Comparison of ENCODE assay signal across 13 cellular contexts in genomic region chr17:55693244-55694216, GRCh38. TPM values are rescaled to one million over a fixed set of nuclear protein-coding genes. Genes with fewer than 3 reads are reported as not detected.
DNase-seq lines count a peak whose midpoint lies in the region; ATAC-seq, FAIRE-seq and TF ChIP-seq lines count a peak whose summit lies in the region.
"Had no signal": no experiment of that assay in that cellular context is flagged by ENCODE, and none has a peak within 500 bp of the region (broad histone marks: within the 10 kb centered on the region; RNA-seq: fewer than 3 reads in every experiment).

No MANE protein-coding gene starts in this region.

- H3K27ac ChIP-seq in left lung (peak overlapping the region in 1 of 2 donors; percentile 58), upper lobe of left lung (peak overlapping the region in 3 of 4 donors; percentile 5 to 53 (median 35))
- no peak overlapping the region for H3K27ac ChIP-seq in CD8-positive, alpha-beta memory T cell (ENCODE audit: low read depth, low read length)
- H3K27ac ChIP-seq: VCaP had no signal

- no peaks in the 10 kb centered on the region for H3K4me1 Mint-ChIP-seq in CD8-positive, alpha-beta memory T cell

- no peak for TF ChIP-seq CTCF in bronchial epithelial cell (IDR thresholded peaks at IDR 0.05; ENCODE audit: insufficient read depth, low read length, severe bottlenecking)
- no peak for TF ChIP-seq CTCF in left lung (IDR thresholded peaks at IDR 0.05)
- TF ChIP-seq CTCF in upper lobe of left lung (IDR thresholded peaks at IDR 0.05): no peak

- FAIRE-seq in bronchial epithelial cell (lab: Jason Lieb, UNC): no peak

- no peaks in the 10 kb centered on the region for H3K36me3 ChIP-seq in bronchial epithelial cell (ENCODE audit: control insufficient read depth, insufficient read depth, low read length)
- no peaks in the 10 kb centered on the region for H3K36me3 ChIP-seq in left lung
- H3K36me3 ChIP-seq in upper lobe of left lung: no peaks in the 10 kb centered on the region
- H3K36me3 ChIP-seq in CD8-positive, alpha-beta memory T cell (ENCODE audit: insufficient read depth, low read length): no peaks in the 10 kb centered on the region

- intact Hi-C loops in left lung (cut with DNase I): no loop called here

- H3K27me3 ChIP-seq in bronchial epithelial cell (ENCODE audit: control insufficient read depth, insufficient read depth, low read length): peaks cover 2% of the 10 kb centered on the region
- no peaks in the 10 kb centered on the region for H3K27me3 ChIP-seq in left lung
- no peaks in the 10 kb centered on the region for H3K27me3 ChIP-seq in upper lobe of left lung
- H3K27me3 ChIP-seq in CD8-positive, alpha-beta memory T cell (ENCODE audit: insufficient read depth, low read length, poor library complexity, severe bottlenecking): no peaks in the 10 kb centered on the region

- H3K27ac Mint-ChIP-seq in CD8-positive, alpha-beta memory T cell: no peak overlapping the region
- H3K27ac Mint-ChIP-seq: brain had no signal

- H3K4me1 ChIP-seq in left lung (peaks cover 4 to 35% of the 10 kb centered on the region in 2 donors), upper lobe of left lung (peaks cover 9 to 26% (median 16%) of the 10 kb centered on the region in 4 donors)
- no peaks in the 10 kb centered on the region for H3K4me1 ChIP-seq in CD8-positive, alpha-beta memory T cell (ENCODE audit: insufficient read depth, low read length)

- TF ChIP-seq EP300 in upper lobe of left lung (IDR thresholded peaks at IDR 0.05): no peak

- POLR2A ChIA-PET in CD8-positive, alpha-beta memory T cell (lab: Charles Lee): no interaction called here

- H3K9me3 ChIP-seq in left lung: no peaks in the 10 kb centered on the region
- no peaks in the 10 kb centered on the region for H3K9me3 ChIP-seq in upper lobe of left lung
- no peaks in the 10 kb centered on the region for H3K9me3 ChIP-seq in CD8-positive, alpha-beta memory T cell (ENCODE audit: low read length)

- CTCF ChIA-PET in CD8-positive, alpha-beta memory T cell (lab: Charles Lee): no interaction called here

- peaks cover 8 to 22% of the 10 kb centered on the region in 2 donors for H3K27me3 Mint-ChIP-seq in CD8-positive, alpha-beta memory T cell

- H3K9me3 Mint-ChIP-seq in CD8-positive, alpha-beta memory T cell: no peaks in the 10 kb centered on the region
- H3K9me3 Mint-ChIP-seq: brain had no signal

- H3K4me3 Mint-ChIP-seq in CD8-positive, alpha-beta memory T cell: no peak overlapping the region
- H3K4me3 Mint-ChIP-seq: brain had no signal

- 47 to 57% methylated on average over 3 to 5 of the region's 5 CpGs for WGBS in upper lobe of left lung, 2 donors

- no peaks in the 10 kb centered on the region for H3K36me3 Mint-ChIP-seq in CD8-positive, alpha-beta memory T cell
- H3K36me3 Mint-ChIP-seq: brain had no signal

- no peak for TF ChIP-seq POLR2A in upper lobe of left lung (IDR thresholded peaks at IDR 0.05)

- H3K4me3 ChIP-seq in bronchial epithelial cell (ENCODE audit: low read depth, low read length) (no peak overlapping the region), left lung (no peak overlapping the region), upper lobe of left lung (no peak overlapping the region)
- no peak overlapping the region for H3K4me3 ChIP-seq in CD8-positive, alpha-beta memory T cell (ENCODE audit: low read length)

- ATAC-seq in left lung (peak; percentile 71), upper lobe of left lung (ENCODE audit: low FRiP score in 2 of 2) (peak; percentile 55 to 78), HG03039 (IDR thresholded peaks at IDR 0.05; ENCODE audit: unreplicated experiment) (no peak)

- DNase-seq in DMS153 (lab: John Stamatoyannopoulos, UW) (peak; percentile 12), DMS153 treated with DMSO at 0.1 percent for 48 hours (lab: John Stamatoyannopoulos, UW; ENCODE audit: unreplicated experiment) (no peak), bronchial epithelial cell (ENCODE audit: low read depth) (peak; percentile 29), left lung (no peak), upper lobe of left lung (peak in 1 of 2 donors; percentile 25), ecto neural progenitor cell (ENCODE audit: low spot score) (no peak)
- DNase-seq in CD8-positive, alpha-beta memory T cell: no peak
- DNase-seq: 8988T, mammary epithelial cell, NCI-H2171 treated with DMSO at 0.1 percent for 48 hours had no signal

RNA-seq across cellular contexts. Expression of gene TMEM100, which starts 29.1 kb away (rescaled TPM):
- total RNA-seq in bronchial epithelial cell (not detected in 2 replicates), left lung (100 to 1,000 TPM in 1 of 2 donors, 10 to 100 TPM in 1; 63.1 to 164 TPM), upper lobe of left lung (100 to 1,000 TPM in 5 of 6 donors, 10 to 100 TPM in 1; 89.1 to 195 (median 142) TPM)
- total RNA-seq in CD8-positive, alpha-beta memory T cell: not detected
- polyA plus RNA-seq in CD8-positive, alpha-beta memory T cell: not detected

RNA-seq across cellular contexts. Expression of gene PCTP, which starts 57.3 kb away (rescaled TPM):
- total RNA-seq in bronchial epithelial cell: 8.4 and 13.6 TPM in 2 replicates
- 10 to 100 TPM; 22.9 to 23.6 TPM for total RNA-seq in left lung
- total RNA-seq in upper lobe of left lung: 10 to 100 TPM; 13.6 to 28.3 (median 21.9) TPM
- 1 to 10 TPM; 8.4 to 8.5 TPM for total RNA-seq in CD8-positive, alpha-beta memory T cell
- 3.5 TPM for polyA plus RNA-seq in CD8-positive, alpha-beta memory T cell

Comparison
In these comparisons a context has a peak if more than half of its experiments do, and no peak if none do; other contexts are left out.
1. DNase-seq: peak in DMS153 (single experiment) and bronchial epithelial cell (single experiment); none in DMS153 treated with DMSO at 0.1 percent for 48 hours (single experiment), left lung (0 of 2), ecto neural progenitor cell (single experiment) and CD8-positive, alpha-beta memory T cell (0 of 5).
2. RNA of gene TMEM100, which starts 29.1 kb away (total RNA-seq): 63.1 to 164 TPM in left lung and 89.1 to 195 TPM in upper lobe of left lung; not detected in bronchial epithelial cell and not detected in CD8-positive, alpha-beta memory T cell; every median in the first group is over 10 times any median in the second.